17 cellular contexts compared by ENCODE assay signal in the genomic region with DNA sequence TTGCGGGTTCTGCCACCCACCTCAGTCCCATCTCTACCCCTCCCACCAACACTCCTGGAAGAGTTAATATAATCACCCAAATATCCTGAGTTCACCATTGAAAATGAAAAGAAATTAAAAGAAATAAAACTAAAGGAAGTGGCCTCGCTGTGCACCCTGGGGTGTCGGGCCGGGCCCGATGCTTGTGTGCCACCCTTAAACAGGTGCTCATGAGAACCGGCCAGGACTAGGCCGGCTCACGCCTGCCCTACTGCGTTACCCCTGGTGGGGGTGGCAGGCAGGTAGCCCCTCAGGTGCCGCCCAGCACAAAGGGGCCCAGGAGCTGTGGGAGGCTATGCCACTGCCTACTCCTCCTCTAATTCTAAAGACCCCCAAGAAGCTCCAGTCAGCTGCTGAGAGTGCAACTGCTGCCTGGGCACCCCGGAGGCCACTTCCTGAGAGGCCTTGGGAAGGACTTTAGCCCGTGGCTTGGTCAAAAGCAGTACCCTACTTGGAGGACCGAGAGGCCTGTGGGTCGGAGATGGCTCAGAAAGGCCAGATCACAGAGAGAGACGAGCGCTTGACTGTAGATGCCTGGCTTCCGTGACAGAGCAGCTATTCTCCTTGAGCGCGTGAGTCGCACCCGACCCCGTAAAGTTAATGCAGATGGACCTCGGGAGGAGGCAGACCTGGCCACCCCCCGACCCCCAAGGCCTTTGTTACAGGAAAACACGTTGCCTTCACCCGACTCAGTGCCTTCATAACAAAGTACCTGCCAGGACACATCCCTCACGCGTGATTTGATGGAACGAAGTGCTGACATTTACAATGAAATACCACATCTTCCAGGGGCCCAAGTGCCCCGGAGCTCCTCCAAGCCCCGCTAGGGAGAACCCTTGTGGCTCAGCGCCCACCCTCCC.
"Had no signal": no experiment of that assay in that cellular context is flagged by ENCODE, and none has a peak within 500 bp of the region (broad histone marks: within the 10 kb centered on the region; RNA-seq: fewer than 3 reads in every experiment).

No MANE protein-coding gene starts in this region.

- ATAC-seq: left ventricle myocardium superior, right lobe of liver, T-helper 17 cell had no signal

- H3K4me1 ChIP-seq: adrenal gland, esophagus squamous epithelium, prostate gland, right lobe of liver, thyroid gland had no signal

- H3K36me3 Mint-ChIP-seq: activated naive CD4-positive, alpha-beta T cell treated with anti-CD3 and anti-CD28 coated beads, Interleukin-2, amount 50 U/mL, for 24 hours; natural killer cell treated with Interleukin-12 subunit alpha and Interleukin-12 subunit beta and Interleukin-15 and Interleukin-18, amount 100 ng/mL, for 72 hours had no signal

- H3K27me3 ChIP-seq: adrenal gland, cardiac muscle cell, right lobe of liver, thyroid gland had no signal

- H3K4me3 ChIP-seq: adrenal gland, cardiac muscle cell, esophagus squamous epithelium, prostate gland, right lobe of liver, thyroid gland had no signal

- H3K9me3 Mint-ChIP-seq: activated CD4-positive, alpha-beta T cell treated with anti-CD3 and anti-CD28 coated beads, Interleukin-2, amount 10 ng/mL, durations not matched to agents 7 days and 5 days; activated naive CD4-positive, alpha-beta T cell treated with anti-CD3 and anti-CD28 coated beads, Interleukin-2, amount 50 U/mL, for 24 hours had no signal

- H3K27ac ChIP-seq: adrenal gland, cardiac muscle cell, esophagus squamous epithelium, prostate gland, right lobe of liver, thyroid gland had no signal

- H3K27me3 Mint-ChIP-seq: activated CD4-positive, alpha-beta T cell treated with anti-CD3 and anti-CD28 coated beads, Interleukin-2, amount 10 ng/mL, durations not matched to agents 7 days and 5 days; activated naive CD4-positive, alpha-beta T cell treated with anti-CD3 and anti-CD28 coated beads, Interleukin-2, amount 50 U/mL, for 24 hours; natural killer cell treated with Interleukin-12 subunit alpha and Interleukin-12 subunit beta and Interleukin-15 and Interleukin-18, amount 100 ng/mL, for 72 hours had no signal

- H3K4me1 Mint-ChIP-seq: activated CD4-positive, alpha-beta T cell treated with anti-CD3 and anti-CD28 coated beads, Interleukin-2, amount 10 ng/mL, durations not matched to agents 7 days and 5 days; activated naive CD4-positive, alpha-beta T cell treated with anti-CD3 and anti-CD28 coated beads, Interleukin-2, amount 50 U/mL, for 24 hours; T-helper 17 cell had no signal

- H3K36me3 ChIP-seq: adrenal gland, cardiac muscle cell, esophagus squamous epithelium, prostate gland, right lobe of liver, thyroid gland had no signal

- H3K27ac Mint-ChIP-seq: activated CD4-positive, alpha-beta T cell treated with anti-CD3 and anti-CD28 coated beads, Interleukin-2, amount 10 ng/mL, durations not matched to agents 7 days and 5 days; activated naive CD4-positive, alpha-beta T cell treated with anti-CD3 and anti-CD28 coated beads, Interleukin-2, amount 50 U/mL, for 24 hours; natural killer cell treated with Interleukin-12 subunit alpha and Interleukin-12 subunit beta and Interleukin-15 and Interleukin-18, amount 100 ng/mL, for 72 hours; T-helper 17 cell had no signal

- DNase-seq: activated CD4-positive, alpha-beta T cell treated with anti-CD3 and anti-CD28 coated beads, Interleukin-2, amount 10 ng/mL, durations not matched to agents 7 days and 5 days; activated CD8-positive, alpha-beta memory T cell treated with anti-CD3 and anti-CD28 coated beads for 24 hours; activated T-cell treated with anti-CD3 and anti-CD28 coated beads for 4 hours; esophagus squamous epithelium; hippocampal formation; kidney; left ventricle myocardium superior; occipital lobe; SIG-M5; T-helper 17 cell; thyroid gland had no signal

- H3K9me3 ChIP-seq: adrenal gland, esophagus squamous epithelium, prostate gland, right lobe of liver, thyroid gland had no signal

- H3K4me3 Mint-ChIP-seq: activated CD4-positive, alpha-beta T cell treated with anti-CD3 and anti-CD28 coated beads, Interleukin-2, amount 10 ng/mL, durations not matched to agents 7 days and 5 days; activated naive CD4-positive, alpha-beta T cell treated with anti-CD3 and anti-CD28 coated beads, Interleukin-2, amount 50 U/mL, for 24 hours; natural killer cell treated with Interleukin-12 subunit alpha and Interleukin-12 subunit beta and Interleukin-15 and Interleukin-18, amount 100 ng/mL, for 72 hours; T-helper 17 cell had no signal
